13 cellular contexts compared by ENCODE assay signal in genomic region chr9:89750117-89750551, GRCh38.
DNase-seq lines count a peak whose midpoint lies in the region; ATAC-seq and TF ChIP-seq lines count a peak whose summit lies in the region.
"Had no signal": no experiment of that assay in that cellular context is flagged by ENCODE, and none has a peak within 500 bp of the region (broad histone marks: within the 10 kb centered on the region; RNA-seq: fewer than 3 reads in every experiment).

No MANE protein-coding gene starts in this region.

- peaks cover 10% of the 10 kb centered on the region for H3K36me3 Mint-ChIP-seq in activated CD8-positive, alpha-beta T cell treated with anti-CD3 and anti-CD28 coated beads, Interleukin-2, amount 10 ng/mL, durations not matched to agents 7 days and 5 days (ENCODE audit: low read depth)
- H3K36me3 Mint-ChIP-seq: activated naive CD8-positive, alpha-beta T cell treated with anti-CD3 and anti-CD28 coated beads for 36 hours; immature natural killer cell had no signal

- H3K27ac Mint-ChIP-seq in activated CD8-positive, alpha-beta T cell treated with anti-CD3 and anti-CD28 coated beads, Interleukin-2, amount 10 ng/mL, durations not matched to agents 7 days and 5 days, result no peak overlapping the region
- H3K27ac Mint-ChIP-seq: activated naive CD8-positive, alpha-beta T cell treated with anti-CD3 and anti-CD28 coated beads for 36 hours; effector memory CD8-positive, alpha-beta T cell had no signal

- POLR2A ChIA-PET in activated CD8-positive, alpha-beta T cell treated with anti-CD3 and anti-CD28 coated beads, Interleukin-2, amount 10 ng/mL, durations not matched to agents 7 days and 5 days (lab: Charles Lee), result interaction anchor here (0.7 to 0.9 kb wide), 2 partner anchors 49 to 1081 kb away, joined by 3 read pairs; no protein-coding TSS in a partner anchor

- intact Hi-C loops in gastrocnemius medialis (cut with DNase I; ENCODE audit: low total_unique reads), result loop anchor here (5.0 kb wide), 1 partner anchor 248 kb away; no protein-coding TSS in a partner anchor

- no peaks in the 10 kb centered on the region for H3K9me2 ChIP-seq in hepatocyte (replicated peaks; ENCODE audit: insufficient read depth)

- no peak overlapping the region for H3K4me3 Mint-ChIP-seq in activated CD8-positive, alpha-beta T cell treated with anti-CD3 and anti-CD28 coated beads, Interleukin-2, amount 10 ng/mL, durations not matched to agents 7 days and 5 days
- H3K4me3 Mint-ChIP-seq: activated naive CD8-positive, alpha-beta T cell treated with anti-CD3 and anti-CD28 coated beads for 36 hours; effector memory CD8-positive, alpha-beta T cell; immature natural killer cell had no signal

- H3K4me2 ChIP-seq in hepatocyte, result no peak overlapping the region

- H3K79me2 ChIP-seq in hepatocyte, result no peaks in the 10 kb centered on the region

- H3K4me1 ChIP-seq in hepatocyte (ENCODE audit: insufficient read depth), result peaks cover 46% of the 10 kb centered on the region
- H3K4me1 ChIP-seq in gastrocnemius medialis, result peaks cover 2 to 5% of the 10 kb centered on the region in 2 donors

- TF ChIP-seq POLR2A in gastrocnemius medialis (IDR thresholded peaks at IDR 0.05), result no peak

- H3K27me3 ChIP-seq in hepatocyte, result no peaks in the 10 kb centered on the region
- H3K27me3 ChIP-seq in gastrocnemius medialis, result no peaks in the 10 kb centered on the region
- H3K27me3 ChIP-seq in brain microvascular endothelial cell (replicated peaks), result no peaks in the 10 kb centered on the region

- H3K9me3 ChIP-seq in hepatocyte (ENCODE audit: low read depth) (no peaks in the 10 kb centered on the region), gastrocnemius medialis (no peaks in the 10 kb centered on the region)

- CTCF ChIA-PET in activated CD8-positive, alpha-beta T cell treated with anti-CD3 and anti-CD28 coated beads, Interleukin-2, amount 10 ng/mL, durations not matched to agents 7 days and 5 days (lab: Charles Lee), result interaction anchor here (1.1 to 1.4 kb wide), 5 partner anchors 9 to 352 kb away, joined by 3 to 4 read pairs (median 3); no protein-coding TSS in a partner anchor

- H3K9me3 Mint-ChIP-seq in activated CD8-positive, alpha-beta T cell treated with anti-CD3 and anti-CD28 coated beads, Interleukin-2, amount 10 ng/mL, durations not matched to agents 7 days and 5 days (ENCODE audit: insufficient read depth), result peaks cover 6% of the 10 kb centered on the region
- H3K9me3 Mint-ChIP-seq: activated CD4-positive, alpha-beta T cell treated with anti-CD3 and anti-CD28 coated beads, Interleukin-2, amount 10 ng/mL, durations not matched to agents 24 days and 14 days; activated naive CD8-positive, alpha-beta T cell treated with anti-CD3 and anti-CD28 coated beads for 36 hours; effector memory CD8-positive, alpha-beta T cell; immature natural killer cell had no signal

- no peaks in the 10 kb centered on the region for H4K20me1 ChIP-seq in hepatocyte (ENCODE audit: insufficient read depth, poor library complexity, severe bottlenecking)

- H3K4me3 ChIP-seq in hepatocyte (no peak overlapping the region), gastrocnemius medialis (no peak overlapping the region), brain microvascular endothelial cell (ENCODE audit: low read depth, low read length) (no peak overlapping the region)

- DNase-seq in NCI-H1092 treated with DMSO at 0.1 percent for 48 hours (lab: John Stamatoyannopoulos, UW) (peak; percentile 76), SHP77 (lab: John Stamatoyannopoulos, UW) (peak; percentile 51 to 68), hepatocyte (ENCODE audit: low spot score) (no peak), gastrocnemius medialis (peak in 1 of 2 donors; percentile 32), brain microvascular endothelial cell (no peak)
- DNase-seq in activated CD8-positive, alpha-beta T cell treated with anti-CD3 and anti-CD28 coated beads, Interleukin-2, amount 10 ng/mL, durations not matched to agents 7 days and 5 days, result no peak
- DNase-seq: activated CD4-positive, alpha-beta T cell treated with anti-CD3 and anti-CD28 coated beads, Interleukin-2, amount 10 ng/mL, durations not matched to agents 24 days and 14 days; activated naive CD8-positive, alpha-beta T cell treated with anti-CD3 and anti-CD28 coated beads for 36 hours; effector memory CD8-positive, alpha-beta T cell; immature natural killer cell; SIG-M5 had no signal

- H2AFZ ChIP-seq in hepatocyte, result no peak overlapping the region

- peak overlapping the region; percentile 23 for H3K27ac ChIP-seq in hepatocyte
- peak overlapping the region in 3 of 4 donors; percentile 11 to 28 (median 26) for H3K27ac ChIP-seq in gastrocnemius medialis
- no peak overlapping the region for H3K27ac ChIP-seq in brain microvascular endothelial cell

- no peaks in the 10 kb centered on the region for H3K27me3 Mint-ChIP-seq in activated CD8-positive, alpha-beta T cell treated with anti-CD3 and anti-CD28 coated beads, Interleukin-2, amount 10 ng/mL, durations not matched to agents 7 days and 5 days (ENCODE audit: low read depth)
- H3K27me3 Mint-ChIP-seq: activated CD4-positive, alpha-beta T cell treated with anti-CD3 and anti-CD28 coated beads, Interleukin-2, amount 10 ng/mL, durations not matched to agents 24 days and 14 days; activated naive CD8-positive, alpha-beta T cell treated with anti-CD3 and anti-CD28 coated beads for 36 hours had no signal

- TF ChIP-seq CTCF in hepatocyte (IDR thresholded peaks at IDR 0.05; ENCODE audit: poor library complexity), result no peak
- no peak for TF ChIP-seq CTCF in gastrocnemius medialis (IDR thresholded peaks at IDR 0.05 in 4 of 5, conservative IDR thresholded peaks at IDR 0.05 in 1 of 5)
- no peak for TF ChIP-seq CTCF in brain microvascular endothelial cell (IDR thresholded peaks at IDR 0.05; ENCODE audit: low read depth, low read length, missing control alignments)

- in situ Hi-C loops in gastrocnemius medialis (cut with MboI; ENCODE audit: low sequenced_read_pairs in 4 of 4) (no loop called here), brain microvascular endothelial cell (cut with HindIII; ENCODE audit: low pct_ligation_motif_present, low sequenced_read_pairs) (no loop called here)

- H3K36me3 ChIP-seq in hepatocyte (replicated peaks; ENCODE audit: insufficient read depth, low read depth) (no peaks in the 10 kb centered on the region), gastrocnemius medialis (no peaks in the 10 kb centered on the region), brain microvascular endothelial cell (replicated peaks) (no peaks in the 10 kb centered on the region)

- WGBS in hepatocyte (ENCODE audit: low lambda C conversion rate, missing lambda C conversion rate), result 58% methylated on average over 9 of the region's 9 CpGs

- ATAC-seq in gastrocnemius medialis (peak; percentile 16 to 34), GM18861 (IDR thresholded peaks at IDR 0.05; ENCODE audit: unreplicated experiment) (no peak), GM18502 (IDR thresholded peaks at IDR 0.05; ENCODE audit: poor library complexity, unreplicated experiment) (no peak)
- ATAC-seq in activated CD8-positive, alpha-beta T cell treated with anti-CD3 and anti-CD28 coated beads, Interleukin-2, amount 10 ng/mL, durations not matched to agents 7 days and 5 days, result no peak
- ATAC-seq: effector memory CD8-positive, alpha-beta T cell had no signal

- peaks cover 41% of the 10 kb centered on the region for H3K4me1 Mint-ChIP-seq in activated CD8-positive, alpha-beta T cell treated with anti-CD3 and anti-CD28 coated beads, Interleukin-2, amount 10 ng/mL, durations not matched to agents 7 days and 5 days (ENCODE audit: low read depth)

Comparison
In these comparisons a context has a peak if more than half of its experiments do, and no peak if none do; other contexts are left out.
1. DNase-seq: peak in NCI-H1092 treated with DMSO at 0.1 percent for 48 hours (single experiment) and SHP77 (2 of 2); none in hepatocyte (single experiment), brain microvascular endothelial cell (single experiment) and activated CD8-positive, alpha-beta T cell treated with anti-CD3 and anti-CD28 coated beads, Interleukin-2, amount 10 ng/mL, durations not matched to agents 7 days and 5 days (single experiment).
2. ATAC-seq: peak in gastrocnemius medialis (2 of 2); none in GM18861 (single experiment), GM18502 (single experiment) and activated CD8-positive, alpha-beta T cell treated with anti-CD3 and anti-CD28 coated beads, Interleukin-2, amount 10 ng/mL, durations not matched to agents 7 days and 5 days (single experiment).